Comparison of ENCODE assay signal across 14 cellular contexts in the genomic region with DNA sequence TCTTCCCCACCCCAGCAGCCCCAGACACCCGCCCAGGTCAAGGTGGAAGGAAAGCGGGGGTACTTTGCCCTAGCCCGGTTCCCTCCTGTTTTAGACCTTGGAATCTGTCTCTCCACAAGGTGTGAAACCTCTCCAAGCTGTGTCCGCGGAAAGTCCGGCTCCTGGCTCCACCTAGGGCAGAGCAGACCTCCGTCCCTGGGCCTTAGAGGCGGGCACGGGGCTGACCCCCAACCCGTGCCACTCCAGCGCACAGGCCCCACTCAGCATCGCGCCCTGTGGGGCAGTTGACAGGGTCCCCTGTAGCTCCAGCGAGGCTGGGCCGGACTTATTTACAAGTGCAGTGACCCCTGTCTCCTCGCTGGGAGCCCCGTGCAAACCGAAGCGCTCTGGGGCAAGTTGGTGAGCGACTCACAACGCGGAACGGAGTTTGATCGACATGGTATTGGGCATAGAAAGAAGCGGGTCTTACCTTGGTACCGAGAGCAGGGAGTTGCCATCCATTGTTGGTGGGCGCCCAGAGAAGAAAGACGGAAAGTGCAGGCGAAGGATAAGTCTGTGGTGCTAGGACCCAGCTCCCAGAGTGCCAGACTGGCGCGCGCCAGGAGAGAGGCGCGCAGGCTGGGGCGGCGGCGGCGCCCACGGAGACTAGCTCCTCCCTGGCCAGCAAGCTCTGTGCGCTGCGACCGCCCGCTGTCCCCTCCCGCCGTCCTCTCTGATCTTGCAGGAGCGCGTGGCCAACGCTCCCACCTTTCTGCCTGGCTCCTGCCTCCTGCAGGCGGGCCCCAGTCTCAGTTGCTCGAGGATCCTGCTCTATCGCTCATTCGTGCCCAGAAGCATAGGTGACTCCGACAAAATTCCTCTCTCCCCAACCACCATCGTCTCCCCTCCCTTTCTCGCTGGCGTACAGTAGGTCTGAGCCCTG. TPM values are rescaled to one million over a fixed set of nuclear protein-coding genes. Genes with fewer than 3 reads are reported as not detected.
A peak's percentile ranks its signal among the peaks of the same experiment; 100 is the strongest.
DNase-seq lines count a peak whose midpoint lies in the region; ATAC-seq and TF ChIP-seq lines count a peak whose summit lies in the region.
"Had no signal": no experiment of that assay in that cellular context is flagged by ENCODE, and none has a peak within 500 bp of the region (broad histone marks: within the 10 kb centered on the region; RNA-seq: fewer than 3 reads in every experiment).

A gene with protein sequence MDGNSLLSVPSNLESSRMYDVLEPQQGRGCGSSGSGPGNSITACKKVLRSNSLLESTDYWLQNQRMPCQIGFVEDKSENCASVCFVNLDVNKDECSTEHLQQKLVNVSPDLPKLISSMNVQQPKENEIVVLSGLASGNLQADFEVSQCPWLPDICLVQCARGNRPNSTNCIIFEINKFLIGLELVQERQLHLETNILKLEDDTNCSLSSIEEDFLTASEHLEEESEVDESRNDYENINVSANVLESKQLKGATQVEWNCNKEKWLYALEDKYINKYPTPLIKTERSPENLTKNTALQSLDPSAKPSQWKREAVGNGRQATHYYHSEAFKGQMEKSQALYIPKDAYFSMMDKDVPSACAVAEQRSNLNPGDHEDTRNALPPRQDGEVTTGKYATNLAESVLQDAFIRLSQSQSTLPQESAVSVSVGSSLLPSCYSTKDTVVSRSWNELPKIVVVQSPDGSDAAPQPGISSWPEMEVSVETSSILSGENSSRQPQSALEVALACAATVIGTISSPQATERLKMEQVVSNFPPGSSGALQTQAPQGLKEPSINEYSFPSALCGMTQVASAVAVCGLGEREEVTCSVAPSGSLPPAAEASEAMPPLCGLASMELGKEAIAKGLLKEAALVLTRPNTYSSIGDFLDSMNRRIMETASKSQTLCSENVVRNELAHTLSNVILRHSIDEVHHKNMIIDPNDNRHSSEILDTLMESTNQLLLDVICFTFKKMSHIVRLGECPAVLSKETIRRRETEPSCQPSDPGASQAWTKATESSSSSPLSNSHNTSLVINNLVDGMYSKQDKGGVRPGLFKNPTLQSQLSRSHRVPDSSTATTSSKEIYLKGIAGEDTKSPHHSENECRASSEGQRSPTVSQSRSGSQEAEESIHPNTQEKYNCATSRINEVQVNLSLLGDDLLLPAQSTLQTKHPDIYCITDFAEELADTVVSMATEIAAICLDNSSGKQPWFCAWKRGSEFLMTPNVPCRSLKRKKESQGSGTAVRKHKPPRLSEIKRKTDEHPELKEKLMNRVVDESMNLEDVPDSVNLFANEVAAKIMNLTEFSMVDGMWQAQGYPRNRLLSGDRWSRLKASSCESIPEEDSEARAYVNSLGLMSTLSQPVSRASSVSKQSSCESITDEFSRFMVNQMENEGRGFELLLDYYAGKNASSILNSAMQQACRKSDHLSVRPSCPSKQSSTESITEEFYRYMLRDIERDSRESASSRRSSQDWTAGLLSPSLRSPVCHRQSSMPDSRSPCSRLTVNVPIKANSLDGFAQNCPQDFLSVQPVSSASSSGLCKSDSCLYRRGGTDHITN (N-terminal part only) (minus strand): TSS at position 590 of the 922 bp plus-strand sequence. CDS start 89 bp downstream, at position 501.

- peaks cover 16% of the 10 kb centered on the region for H3K27me3 Mint-ChIP-seq in activated T-cell treated with anti-CD3 and anti-CD28 coated beads, Interleukin-2, amount 50 U/mL, for 4 hours (ENCODE audit: low read depth)

- no peak for TF ChIP-seq CTCF in brain microvascular endothelial cell (IDR thresholded peaks at IDR 0.05; ENCODE audit: low read depth, low read length, missing control alignments)
- no peak for TF ChIP-seq CTCF in MM.1S (IDR thresholded peaks at IDR 0.05; ENCODE audit: low read length)

- no peak within 1 kb of the TSS for H2BK120ac ChIP-seq in neuronal stem cell (ENCODE audit: low read depth, low read length)

- no peak within 1 kb of the TSS for H2BK5ac ChIP-seq in neuronal stem cell (ENCODE audit: low read length)

- H2AFZ ChIP-seq in neuronal stem cell (ENCODE audit: low read length) (no peak within 1 kb of the TSS), MM.1S (ENCODE audit: low read length) (no peak within 1 kb of the TSS)

- H3K79me1 ChIP-seq in neuronal stem cell (ENCODE audit: low read depth, low read length), result no peaks in the 10 kb centered on the region

- no peak within 1 kb of the TSS for H2BK15ac ChIP-seq in neuronal stem cell (ENCODE audit: low read length)

- H4K91ac ChIP-seq in neuronal stem cell (ENCODE audit: low read depth, low read length, poor library complexity), result no peak within 1 kb of the TSS

- H3K9me3 ChIP-seq in neuronal stem cell (replicated peaks in 1 of 2; ENCODE audit: control insufficient read depth in 2 of 2, insufficient read depth in 1 of 2, low read depth in 1 of 2, low read length in 2 of 2), result no peaks in the 10 kb centered on the region
- no peaks in the 10 kb centered on the region for H3K9me3 ChIP-seq in MM.1S (replicated peaks; ENCODE audit: insufficient read depth, low read length)
- H3K9me3 ChIP-seq: lower lobe of right lung had no signal

- no peak within 1 kb of the TSS for H3K23ac ChIP-seq in neuronal stem cell (ENCODE audit: low read depth, low read length, poor library complexity)

- H3K4me3 ChIP-seq in neuronal stem cell (ENCODE audit: low read length in 2 of 2), result peak within 1 kb of the TSS in 1 of 2 donors; percentile 78
- no peak within 1 kb of the TSS for H3K4me3 ChIP-seq in brain microvascular endothelial cell (ENCODE audit: low read depth, low read length)
- no peak within 1 kb of the TSS for H3K4me3 ChIP-seq in MM.1S (ENCODE audit: low read length)
- H3K4me3 ChIP-seq: lower lobe of right lung had no signal

- H4K20me1 ChIP-seq in MM.1S (ENCODE audit: insufficient read depth, low read length), result no peaks in the 10 kb centered on the region

- peak within 1 kb of the TSS; percentile 58 for H3K18ac ChIP-seq in neuronal stem cell (ENCODE audit: low read length)

- H3K4ac ChIP-seq in neuronal stem cell (ENCODE audit: low read length), result no peak within 1 kb of the TSS

- no peaks in the 10 kb centered on the region for H3K36me3 Mint-ChIP-seq in activated T-cell treated with anti-CD3 and anti-CD28 coated beads, Interleukin-2, amount 50 U/mL, for 4 hours (ENCODE audit: insufficient read depth)

- no peak within 1 kb of the TSS for H3K4me3 Mint-ChIP-seq in activated T-cell treated with anti-CD3 and anti-CD28 coated beads, Interleukin-2, amount 50 U/mL, for 4 hours
- H3K4me3 Mint-ChIP-seq: activated CD8-positive, alpha-beta T cell treated with anti-CD3 and anti-CD28 coated beads for 36 hours had no signal

- DNase-seq in ELF-1 (ENCODE audit: low read depth, low spot score) (peak; percentile 47), NCI-H510A (lab: John Stamatoyannopoulos, UW) (peak; percentile 14), Right ventricle myocardium superior (peak; percentile 67), neuronal stem cell (ENCODE audit: low spot score) (peak; percentile 21), brain microvascular endothelial cell (no peak), superior temporal gyrus (ENCODE audit: extremely low spot score) (no peak), MM.1S (no peak)
- no peak for DNase-seq in activated T-cell treated with anti-CD3 and anti-CD28 coated beads, Interleukin-2, amount 50 U/mL, for 4 hours
- DNase-seq: activated CD8-positive, alpha-beta T cell treated with anti-CD3 and anti-CD28 coated beads for 36 hours; amniotic stem cell; lower lobe of right lung had no signal

- H2AK5ac ChIP-seq in neuronal stem cell (ENCODE audit: low read depth, low read length), result no peak within 1 kb of the TSS

- H3K4me1 Mint-ChIP-seq in activated T-cell treated with anti-CD3 and anti-CD28 coated beads, Interleukin-2, amount 50 U/mL, for 4 hours (ENCODE audit: low read depth), result no peaks in the 10 kb centered on the region

- peak; percentile 91 for ATAC-seq in Right ventricle myocardium superior (ENCODE audit: poor library complexity)
- no peak for ATAC-seq in activated T-cell treated with anti-CD3 and anti-CD28 coated beads, Interleukin-2, amount 50 U/mL, for 4 hours
- ATAC-seq: activated CD8-positive, alpha-beta T cell treated with anti-CD3 and anti-CD28 coated beads for 36 hours had no signal

- H3K4me1 ChIP-seq in neuronal stem cell (ENCODE audit: control insufficient read depth in 2 of 2, insufficient read depth in 1 of 2, low read depth in 1 of 2, low read length in 2 of 2) (peaks cover 0 to 9% of the 10 kb centered on the region in 2 donors), MM.1S (ENCODE audit: low read length) (no peaks in the 10 kb centered on the region)
- H3K4me1 ChIP-seq: lower lobe of right lung had no signal

- no peaks in the 10 kb centered on the region for H3F3A ChIP-seq in MM.1S (ENCODE audit: insufficient read depth, low read length)

- H2BK12ac ChIP-seq in neuronal stem cell (ENCODE audit: low read length), result no peak within 1 kb of the TSS

- in situ Hi-C loops in brain microvascular endothelial cell (cut with HindIII; ENCODE audit: low pct_ligation_motif_present, low sequenced_read_pairs), result no loop called here

- no CpG with 5 or more reads among the region's 56 CpGs for WGBS in neuronal stem cell (ENCODE audit: extremely low coverage in 2 of 2, insufficient read length in 2 of 2, insufficient replicate concordance in 1 of 2), 2 donors

- no peak within 1 kb of the TSS for H3K14ac ChIP-seq in neuronal stem cell (ENCODE audit: low read length)

- H3K27ac ChIP-seq in neuronal stem cell (replicated peaks; ENCODE audit: low read length), result no peak within 1 kb of the TSS
- no peak within 1 kb of the TSS for H3K27ac ChIP-seq in brain microvascular endothelial cell
- no peak within 1 kb of the TSS for H3K27ac ChIP-seq in MM.1S (ENCODE audit: low read length)
- H3K27ac ChIP-seq: KMS-11, lower lobe of right lung had no signal

- H4K8ac ChIP-seq in neuronal stem cell (ENCODE audit: low read depth, low read length), result no peak within 1 kb of the TSS

- no peaks in the 10 kb centered on the region; the same call in 1 of the 2 replicates for H3K9me2 ChIP-seq in MM.1S (replicated peaks; ENCODE audit: insufficient read depth, low read length)

- H3K9me3 Mint-ChIP-seq in activated T-cell treated with anti-CD3 and anti-CD28 coated beads, Interleukin-2, amount 50 U/mL, for 4 hours, result peaks cover 16% of the 10 kb centered on the region

- H3K36me3 ChIP-seq in neuronal stem cell (replicated peaks in 1 of 2; ENCODE audit: control insufficient read depth in 2 of 2, insufficient read depth in 2 of 2, low read length in 2 of 2), result no peaks in the 10 kb centered on the region
- H3K36me3 ChIP-seq in brain microvascular endothelial cell (replicated peaks), result no peaks in the 10 kb centered on the region
- H3K36me3 ChIP-seq in MM.1S (replicated peaks; ENCODE audit: insufficient read depth, low read length), result no peaks in the 10 kb centered on the region
- H3K36me3 ChIP-seq: lower lobe of right lung had no signal

- H3K4me2 ChIP-seq in neuronal stem cell (ENCODE audit: insufficient read depth, low read length, poor library complexity, severe bottlenecking), result peak within 1 kb of the TSS; percentile 71
- H3K4me2 ChIP-seq in MM.1S (ENCODE audit: low read depth, low read length), result no peak within 1 kb of the TSS
- H3K4me2 ChIP-seq: KMS-11 had no signal

- intact Hi-C loops in Right ventricle myocardium superior (cut with DNase I), result loop anchor here (5.0 to 10.0 kb wide), 2 partner anchors 143 to 471 kb away; no protein-coding TSS in a partner anchor

- no peaks in the 10 kb centered on the region for H3K79me2 ChIP-seq in MM.1S (ENCODE audit: low read length)

- H3K27me3 ChIP-seq in neuronal stem cell (ENCODE audit: control insufficient read depth in 3 of 3, insufficient read depth in 3 of 3, low read depth in 1 of 3, low read length in 3 of 3) (peaks cover 9 to 46% (median 30%) of the 10 kb centered on the region in 3 experiments), brain microvascular endothelial cell (replicated peaks) (peaks cover 3% of the 10 kb centered on the region), MM.1S (replicated peaks; ENCODE audit: insufficient read depth, low read length) (no peaks in the 10 kb centered on the region)

- peak within 1 kb of the TSS; percentile 83 for H3K9ac ChIP-seq in neuronal stem cell (ENCODE audit: low read depth, low read length, poor library complexity)
- no peak within 1 kb of the TSS for H3K9ac ChIP-seq in MM.1S (ENCODE audit: low read length)
- H3K9ac ChIP-seq: KMS-11 had no signal

RNA-seq across cellular contexts. Expression of the gene that starts here (rescaled TPM):
- total RNA-seq in Right ventricle myocardium superior, result 113 TPM
- not detected for polyA plus RNA-seq in neuronal stem cell (2013, experiment 1 of 2)
- not detected for polyA plus RNA-seq in neuronal stem cell (2013, experiment 2 of 2)
- total RNA-seq in activated T-cell treated with anti-CD3 and anti-CD28 coated beads, Interleukin-2, amount 50 U/mL, for 4 hours, result not detected
- total RNA-seq: activated CD8-positive, alpha-beta T cell treated with anti-CD3 and anti-CD28 coated beads for 36 hours; NCI-H460 had no signal
- polyA plus RNA-seq: esophagus had no signal

Comparison
In these comparisons a context has a peak if more than half of its experiments do, and no peak if none do; other contexts are left out.
1. RNA of the gene that starts here (total RNA-seq): 113 TPM in Right ventricle myocardium superior (single experiment); not detected in activated T-cell treated with anti-CD3 and anti-CD28 coated beads, Interleukin-2, amount 50 U/mL, for 4 hours; every median in the first group is over 100 times any median in the second.
2. DNase-seq: peak in ELF-1 (single experiment), NCI-H510A (single experiment), Right ventricle myocardium superior (single experiment) and neuronal stem cell (single experiment); none in brain microvascular endothelial cell (single experiment), superior temporal gyrus (single experiment), activated T-cell treated with anti-CD3 and anti-CD28 coated beads, Interleukin-2, amount 50 U/mL, for 4 hours (single experiment) and MM.1S (single experiment).